ENCODE assay signal across 1 cellular context in genomic region chr1:27258598-27258997, GRCh38.
TF ChIP-seq lines count a peak whose summit lies in the region.

No MANE protein-coding gene starts in this region.

TF ChIP-seq in SK-N-SH, 30 proteins besides CTCF, POLR2A, EP300 and RAD21 (continued from another document):
- TF ChIP-seq USF2 (IDR thresholded peaks at IDR 0.05; ENCODE audit: borderline replicate concordance, low read depth, low read length), result no peak
- TF ChIP-seq, protein P1, sequence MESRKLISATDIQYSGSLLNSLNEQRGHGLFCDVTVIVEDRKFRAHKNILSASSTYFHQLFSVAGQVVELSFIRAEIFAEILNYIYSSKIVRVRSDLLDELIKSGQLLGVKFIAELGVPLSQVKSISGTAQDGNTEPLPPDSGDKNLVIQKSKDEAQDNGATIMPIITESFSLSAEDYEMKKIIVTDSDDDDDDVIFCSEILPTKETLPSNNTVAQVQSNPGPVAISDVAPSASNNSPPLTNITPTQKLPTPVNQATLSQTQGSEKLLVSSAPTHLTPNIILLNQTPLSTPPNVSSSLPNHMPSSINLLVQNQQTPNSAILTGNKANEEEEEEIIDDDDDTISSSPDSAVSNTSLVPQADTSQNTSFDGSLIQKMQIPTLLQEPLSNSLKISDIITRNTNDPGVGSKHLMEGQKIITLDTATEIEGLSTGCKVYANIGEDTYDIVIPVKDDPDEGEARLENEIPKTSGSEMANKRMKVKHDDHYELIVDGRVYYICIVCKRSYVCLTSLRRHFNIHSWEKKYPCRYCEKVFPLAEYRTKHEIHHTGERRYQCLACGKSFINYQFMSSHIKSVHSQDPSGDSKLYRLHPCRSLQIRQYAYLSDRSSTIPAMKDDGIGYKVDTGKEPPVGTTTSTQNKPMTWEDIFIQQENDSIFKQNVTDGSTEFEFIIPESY (IDR thresholded peaks at IDR 0.05; ENCODE audit: borderline replicate concordance, low read depth), result no peak
- TF ChIP-seq TCF12 (IDR thresholded peaks at IDR 0.05), result no peak
